8 cellular contexts compared by ENCODE assay signal in genomic region chr17:1648582-1649115, GRCh38. TPM values are rescaled to one million over a fixed set of nuclear protein-coding genes. Genes with fewer than 3 reads are reported as not detected.
DNase-seq lines count a peak whose midpoint lies in the region; ATAC-seq and TF ChIP-seq lines count a peak whose summit lies in the region.

No MANE protein-coding gene starts in this region.

- H3K27me3 Mint-ChIP-seq in CD4-positive, CD25-positive, alpha-beta regulatory T cell: no peaks in the 10 kb centered on the region
- H3K27me3 Mint-ChIP-seq in activated T-cell treated with anti-CD3 and anti-CD28 coated beads, Interleukin-2, amount 50 U/mL, for 72 hours (ENCODE audit: low read depth): no peaks in the 10 kb centered on the region
- no peaks in the 10 kb centered on the region for H3K27me3 Mint-ChIP-seq in natural killer cell (ENCODE audit: low read depth in 2 of 2)
- no peaks in the 10 kb centered on the region for H3K27me3 Mint-ChIP-seq in stimulated activated naive B cell treated with anti-CD40 and anti-IgM and Interleukin-4, amounts not matched to agents 10 μg/mL and 1 μg/mL and 100 μg/mL, for 72 hours

- H3K27ac ChIP-seq in CD4-positive, CD25-positive, alpha-beta regulatory T cell (ENCODE audit: insufficient read depth, low read length, poor library complexity, severe bottlenecking): peak overlapping the region; percentile 34

- H3K9me3 Mint-ChIP-seq in CD4-positive, CD25-positive, alpha-beta regulatory T cell: peaks cover 0 to 1% (median 0%) of the 10 kb centered on the region in 7 donors
- H3K9me3 Mint-ChIP-seq in activated T-cell treated with anti-CD3 and anti-CD28 coated beads, Interleukin-2, amount 50 U/mL, for 72 hours: no peaks in the 10 kb centered on the region
- H3K9me3 Mint-ChIP-seq in natural killer cell: no peaks in the 10 kb centered on the region
- no peaks in the 10 kb centered on the region for H3K9me3 Mint-ChIP-seq in stimulated activated naive B cell treated with anti-CD40 and anti-IgM and Interleukin-4, amounts not matched to agents 10 μg/mL and 1 μg/mL and 100 μg/mL, for 72 hours

- peak; percentile 80 to 84 for ATAC-seq in CD4-positive, CD25-positive, alpha-beta regulatory T cell (ENCODE audit: low read depth in 2 of 2)
- ATAC-seq in GM19328 (IDR thresholded peaks at IDR 0.05; ENCODE audit: unreplicated experiment) (peak; percentile 64), HG03521 (IDR thresholded peaks at IDR 0.05; ENCODE audit: unreplicated experiment) (peak; percentile 71), natural killer cell (peak; percentile 78 to 91 (median 81))
- ATAC-seq in activated T-cell treated with anti-CD3 and anti-CD28 coated beads, Interleukin-2, amount 50 U/mL, for 72 hours (replicated peaks in 1 of 2): peak; percentile 72 to 77
- ATAC-seq in stimulated activated naive B cell treated with anti-CD40 and anti-IgM and Interleukin-4, amounts not matched to agents 10 μg/mL and 1 μg/mL and 100 μg/mL, for 72 hours (replicated peaks): peak; percentile 63 to 72

- peak overlapping the region; percentile 24 for H3K4me3 ChIP-seq in CD4-positive, CD25-positive, alpha-beta regulatory T cell (ENCODE audit: low read depth, low read length)

- H3K27ac Mint-ChIP-seq in CD4-positive, CD25-positive, alpha-beta regulatory T cell: peak overlapping the region in 1 of 3 donors; percentile 38
- no peak overlapping the region for H3K27ac Mint-ChIP-seq in activated T-cell treated with anti-CD3 and anti-CD28 coated beads, Interleukin-2, amount 50 U/mL, for 72 hours
- H3K27ac Mint-ChIP-seq in natural killer cell: peak overlapping the region in 1 of 2 donors; percentile 64
- H3K27ac Mint-ChIP-seq in stimulated activated naive B cell treated with anti-CD40 and anti-IgM and Interleukin-4, amounts not matched to agents 10 μg/mL and 1 μg/mL and 100 μg/mL, for 72 hours: peak overlapping the region; percentile 79

- H3K36me3 Mint-ChIP-seq in CD4-positive, CD25-positive, alpha-beta regulatory T cell: peaks cover 12% of the 10 kb centered on the region
- H3K36me3 Mint-ChIP-seq in activated T-cell treated with anti-CD3 and anti-CD28 coated beads, Interleukin-2, amount 50 U/mL, for 72 hours (ENCODE audit: insufficient read depth in 2 of 2): peaks cover 1 to 11% of the 10 kb centered on the region in 2 donors
- peaks cover 6% of the 10 kb centered on the region for H3K36me3 Mint-ChIP-seq in natural killer cell
- H3K36me3 Mint-ChIP-seq in stimulated activated naive B cell treated with anti-CD40 and anti-IgM and Interleukin-4, amounts not matched to agents 10 μg/mL and 1 μg/mL and 100 μg/mL, for 72 hours: peaks cover 43 to 65% of the 10 kb centered on the region in 2 donors

- peak; percentile 80 for TF ChIP-seq CTCF in natural killer cell (IDR thresholded peaks at IDR 0.05)

- H3K27me3 ChIP-seq in CD4-positive, CD25-positive, alpha-beta regulatory T cell (ENCODE audit: control insufficient read depth, insufficient read depth, low read length): no peaks in the 10 kb centered on the region

- no peaks in the 10 kb centered on the region for H3K9me3 ChIP-seq in CD4-positive, CD25-positive, alpha-beta regulatory T cell (ENCODE audit: control insufficient read depth in 2 of 2, low read length in 2 of 2)

- intact Hi-C loops in natural killer cell (cut with micrococcal nuclease): no loop called here

- H3K4me1 Mint-ChIP-seq in CD4-positive, CD25-positive, alpha-beta regulatory T cell: peaks cover 0 to 15% (median 7%) of the 10 kb centered on the region in 4 donors
- peaks cover 38% of the 10 kb centered on the region for H3K4me1 Mint-ChIP-seq in activated T-cell treated with anti-CD3 and anti-CD28 coated beads, Interleukin-2, amount 50 U/mL, for 72 hours (ENCODE audit: low read depth)
- peaks cover 0 to 13% of the 10 kb centered on the region in 2 donors for H3K4me1 Mint-ChIP-seq in natural killer cell
- peaks cover 39 to 76% of the 10 kb centered on the region in 2 donors for H3K4me1 Mint-ChIP-seq in stimulated activated naive B cell treated with anti-CD40 and anti-IgM and Interleukin-4, amounts not matched to agents 10 μg/mL and 1 μg/mL and 100 μg/mL, for 72 hours

- H3K4me3 Mint-ChIP-seq in CD4-positive, CD25-positive, alpha-beta regulatory T cell: peak overlapping the region; percentile 69 to 80 (median 76)
- peak overlapping the region; percentile 63 to 72 for H3K4me3 Mint-ChIP-seq in activated T-cell treated with anti-CD3 and anti-CD28 coated beads, Interleukin-2, amount 50 U/mL, for 72 hours
- H3K4me3 Mint-ChIP-seq in natural killer cell: peak overlapping the region; percentile 83
- peak overlapping the region; percentile 77 to 79 for H3K4me3 Mint-ChIP-seq in stimulated activated naive B cell treated with anti-CD40 and anti-IgM and Interleukin-4, amounts not matched to agents 10 μg/mL and 1 μg/mL and 100 μg/mL, for 72 hours

- peaks cover 31% of the 10 kb centered on the region for H3K4me1 ChIP-seq in CD4-positive, CD25-positive, alpha-beta regulatory T cell (ENCODE audit: control insufficient read depth, insufficient read depth, low read length, poor library complexity, severe bottlenecking)

- peak; percentile 91 to 95 (median 94) for DNase-seq in CD4-positive, CD25-positive, alpha-beta regulatory T cell
- DNase-seq in OCI-M1 (lab: John Stamatoyannopoulos, UW) (peak; percentile 93), fibroblast of gingiva (ENCODE audit: low read depth) (peak; percentile 94), natural killer cell (peak; percentile 94)
- peak; percentile 94 for DNase-seq in activated T-cell treated with anti-CD3 and anti-CD28 coated beads, Interleukin-2, amount 50 U/mL, for 72 hours
- peak; percentile 93 for DNase-seq in stimulated activated naive B cell treated with anti-CD40 and anti-IgM and Interleukin-4, amounts not matched to agents 10 μg/mL and 1 μg/mL and 100 μg/mL, for 72 hours

- peaks cover 31% of the 10 kb centered on the region for H3K36me3 ChIP-seq in CD4-positive, CD25-positive, alpha-beta regulatory T cell (ENCODE audit: control insufficient read depth, insufficient read depth, low read length)

RNA-seq across cellular contexts. Expression of gene RILP, which starts 1.0 kb away (rescaled TPM):
- total RNA-seq in CD4-positive, CD25-positive, alpha-beta regulatory T cell: 1.5 TPM
- 1 to 10 TPM; 3.7 to 7.6 (median 5.2) TPM for polyA plus RNA-seq in CD4-positive, CD25-positive, alpha-beta regulatory T cell
- 1 to 10 TPM; 3.4 to 4.4 TPM for total RNA-seq in activated T-cell treated with anti-CD3 and anti-CD28 coated beads, Interleukin-2, amount 50 U/mL, for 72 hours
- total RNA-seq in natural killer cell: 1 to 10 TPM; 2.3 to 5.1 (median 4.0) TPM

RNA-seq across cellular contexts. Expression of gene SCARF1, which starts 3.1 kb away (rescaled TPM):
- total RNA-seq in CD4-positive, CD25-positive, alpha-beta regulatory T cell: 1.5 TPM
- polyA plus RNA-seq in CD4-positive, CD25-positive, alpha-beta regulatory T cell: under 1 TPM in 1 of 4 donors, not detected in 3; 0.49 TPM
- 1 to 10 TPM; 1.9 to 2.5 TPM for total RNA-seq in activated T-cell treated with anti-CD3 and anti-CD28 coated beads, Interleukin-2, amount 50 U/mL, for 72 hours
- total RNA-seq in natural killer cell: 1 to 10 TPM in 2 of 3 donors, under 1 TPM in 1; 0.59 to 3.1 (median 1.0) TPM

RNA-seq across cellular contexts. Expression of gene SLC43A2, which starts 20.0 kb away (rescaled TPM):
- 6.6 TPM for total RNA-seq in CD4-positive, CD25-positive, alpha-beta regulatory T cell
- 1 to 10 TPM; 3.5 to 6.9 (median 5.2) TPM for polyA plus RNA-seq in CD4-positive, CD25-positive, alpha-beta regulatory T cell
- 1 to 10 TPM; 3.4 to 3.8 TPM for total RNA-seq in activated T-cell treated with anti-CD3 and anti-CD28 coated beads, Interleukin-2, amount 50 U/mL, for 72 hours
- total RNA-seq in natural killer cell: 10 to 100 TPM; 24.5 to 36.0 (median 30.3) TPM

RNA-seq across cellular contexts. Expression of gene PRPF8, which starts 36.0 kb away (rescaled TPM):
- total RNA-seq in CD4-positive, CD25-positive, alpha-beta regulatory T cell: 405 TPM
- 100 to 1,000 TPM; 146 to 170 (median 159) TPM for polyA plus RNA-seq in CD4-positive, CD25-positive, alpha-beta regulatory T cell
- 100 to 1,000 TPM; 332 to 390 TPM for total RNA-seq in activated T-cell treated with anti-CD3 and anti-CD28 coated beads, Interleukin-2, amount 50 U/mL, for 72 hours
- total RNA-seq in natural killer cell: 100 to 1,000 TPM; 475 to 508 (median 480) TPM

Comparison
In these comparisons a context has a peak if more than half of its experiments do, and no peak if none do; other contexts are left out.
1. Peak in every context shown above with its lines: DNase-seq, ATAC-seq, H3K4me3 ChIP-seq and H3K27ac ChIP-seq.